In the genomic region with DNA sequence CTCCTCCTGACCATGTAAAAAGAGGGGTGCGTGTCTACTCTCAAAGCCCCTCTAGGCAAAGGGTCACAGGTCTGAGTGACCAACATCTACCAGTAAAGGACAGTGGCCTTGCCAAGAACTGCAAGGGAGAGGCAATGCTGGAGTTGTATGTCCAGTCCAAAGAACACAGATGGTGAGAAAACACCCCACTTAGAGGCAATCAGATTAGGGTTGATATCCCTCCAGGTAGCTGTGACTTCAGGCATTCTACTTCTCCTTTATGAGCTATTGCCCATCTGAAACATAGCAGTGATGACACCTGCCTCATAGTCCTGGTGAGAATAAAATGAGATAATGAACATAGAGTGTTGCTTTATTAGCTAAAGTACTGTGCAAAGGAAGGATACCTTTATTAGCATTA, we compare ENCODE assay signal across 2 cellular contexts.
TF ChIP-seq lines count a peak whose summit lies in the region.

No MANE protein-coding gene starts in this region.

TF ChIP-seq in GM23338, 12 proteins besides CTCF, POLR2A, EP300 and RAD21:
- TF ChIP-seq, protein P1, sequence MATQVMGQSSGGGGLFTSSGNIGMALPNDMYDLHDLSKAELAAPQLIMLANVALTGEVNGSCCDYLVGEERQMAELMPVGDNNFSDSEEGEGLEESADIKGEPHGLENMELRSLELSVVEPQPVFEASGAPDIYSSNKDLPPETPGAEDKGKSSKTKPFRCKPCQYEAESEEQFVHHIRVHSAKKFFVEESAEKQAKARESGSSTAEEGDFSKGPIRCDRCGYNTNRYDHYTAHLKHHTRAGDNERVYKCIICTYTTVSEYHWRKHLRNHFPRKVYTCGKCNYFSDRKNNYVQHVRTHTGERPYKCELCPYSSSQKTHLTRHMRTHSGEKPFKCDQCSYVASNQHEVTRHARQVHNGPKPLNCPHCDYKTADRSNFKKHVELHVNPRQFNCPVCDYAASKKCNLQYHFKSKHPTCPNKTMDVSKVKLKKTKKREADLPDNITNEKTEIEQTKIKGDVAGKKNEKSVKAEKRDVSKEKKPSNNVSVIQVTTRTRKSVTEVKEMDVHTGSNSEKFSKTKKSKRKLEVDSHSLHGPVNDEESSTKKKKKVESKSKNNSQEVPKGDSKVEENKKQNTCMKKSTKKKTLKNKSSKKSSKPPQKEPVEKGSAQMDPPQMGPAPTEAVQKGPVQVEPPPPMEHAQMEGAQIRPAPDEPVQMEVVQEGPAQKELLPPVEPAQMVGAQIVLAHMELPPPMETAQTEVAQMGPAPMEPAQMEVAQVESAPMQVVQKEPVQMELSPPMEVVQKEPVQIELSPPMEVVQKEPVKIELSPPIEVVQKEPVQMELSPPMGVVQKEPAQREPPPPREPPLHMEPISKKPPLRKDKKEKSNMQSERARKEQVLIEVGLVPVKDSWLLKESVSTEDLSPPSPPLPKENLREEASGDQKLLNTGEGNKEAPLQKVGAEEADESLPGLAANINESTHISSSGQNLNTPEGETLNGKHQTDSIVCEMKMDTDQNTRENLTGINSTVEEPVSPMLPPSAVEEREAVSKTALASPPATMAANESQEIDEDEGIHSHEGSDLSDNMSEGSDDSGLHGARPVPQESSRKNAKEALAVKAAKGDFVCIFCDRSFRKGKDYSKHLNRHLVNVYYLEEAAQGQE (IDR thresholded peaks at IDR 0.05; ENCODE audit: unreplicated experiment): no peak

TF ChIP-seq in neural cell, 6 proteins besides CTCF, POLR2A, EP300 and RAD21 (continued from another document):
- TF ChIP-seq EZH2 (IDR thresholded peaks at IDR 0.05; ENCODE audit: borderline replicate concordance, insufficient read depth, low read length, poor library complexity, severe bottlenecking) (no peak), MXI1 (conservative IDR thresholded peaks at IDR 0.05; ENCODE audit: poor library complexity, severe bottlenecking) (no peak)
